8 cellular contexts compared by ENCODE assay signal in genomic region chrX:118346258-118347094, GRCh38. TPM values are rescaled to one million over a fixed set of nuclear protein-coding genes. Genes with fewer than 3 reads are reported as not detected.
DNase-seq lines count a peak whose midpoint lies in the region; TF ChIP-seq lines count a peak whose summit lies in the region.

No MANE protein-coding gene starts in this region.

- no peak overlapping the region for H4K8ac ChIP-seq in mesenchymal stem cell (ENCODE audit: low read length)

- H3K14ac ChIP-seq in mesenchymal stem cell (ENCODE audit: low read length in 2 of 2), result peak overlapping the region in 1 of 2 experiments; percentile 1

- H3K4me3 ChIP-seq in GM12865 (ENCODE audit: low read depth, low read length) (peak overlapping the region; percentile 90), HFF-Myc (replicated peaks; ENCODE audit: low read depth, low read length) (peak overlapping the region; percentile 76), mesenchymal stem cell (ENCODE audit: insufficient read depth in 1 of 2, low read depth in 1 of 2, low read length in 2 of 2) (peak overlapping the region; percentile 72 to 84)

- H3K4ac ChIP-seq in mesenchymal stem cell (ENCODE audit: low read depth in 1 of 2, low read length in 2 of 2), result no peak overlapping the region

- WGBS in mesenchymal stem cell, result 2% methylated on average over 17 of the region's 51 CpGs

- H3K27ac ChIP-seq in mesenchymal stem cell (ENCODE audit: low read length, poor library complexity, severe bottlenecking), result peak overlapping the region; percentile 97

- DNase-seq in GM12865 (ENCODE audit: low read depth), result peak; percentile 50
- DNase-seq in HFF-Myc (ENCODE audit: extremely low read depth, low read depth), result no peak
- DNase-seq in NCI-H1105 (lab: John Stamatoyannopoulos, UW), result peak; percentile 41
- DNase-seq in activated CD4-positive, alpha-beta T cell treated with anti-CD3 and anti-CD28 coated beads, Interleukin-2, amount 50 U/mL, for 1 hour, result peak; percentile 49
- peak; percentile 48 for DNase-seq in dermis blood vessel endothelial cell
- peak; percentile 63 for DNase-seq in mesenchymal stem cell
- DNase-seq in stimulated activated CD8-positive, alpha-beta memory T cell treated with anti-CD3 and anti-CD28 coated beads, Interleukin-2, amount 100 ng/mL, for 48 hours (ENCODE audit: low read depth in 2 of 2), result peak; percentile 10 to 31
- no peak for DNase-seq in islet precursor cell

- H3K9ac ChIP-seq in mesenchymal stem cell (ENCODE audit: low read length), result peak overlapping the region; percentile 90

- no peak overlapping the region for H2BK12ac ChIP-seq in mesenchymal stem cell (ENCODE audit: low read length in 2 of 2)

- peak overlapping the region; percentile 39 for H4K91ac ChIP-seq in mesenchymal stem cell (ENCODE audit: low read length)

- no peak overlapping the region for H2AK5ac ChIP-seq in mesenchymal stem cell (ENCODE audit: low read length, severe bottlenecking)

- no peaks in the 10 kb centered on the region for H3K4me1 ChIP-seq in mesenchymal stem cell (ENCODE audit: control insufficient read depth, insufficient read depth, low read depth, low read length)

- peak overlapping the region in 1 of 2 experiments; percentile 59 for H3K23ac ChIP-seq in mesenchymal stem cell (ENCODE audit: low read length in 2 of 2)

- peak overlapping the region; percentile 52 for H2BK15ac ChIP-seq in mesenchymal stem cell (ENCODE audit: low read depth, poor library complexity, severe bottlenecking)

- no peaks in the 10 kb centered on the region for H3K9me3 ChIP-seq in mesenchymal stem cell (ENCODE audit: control insufficient read depth, low read length)

- TF ChIP-seq CTCF in GM12865 (IDR thresholded peaks at IDR 0.05; ENCODE audit: insufficient read depth, low read depth, low read length, missing control alignments) (no peak), HFF-Myc (IDR thresholded peaks at IDR 0.05; ENCODE audit: low read depth, low read length, missing control alignments) (no peak)

- peak overlapping the region; percentile 34 for H2BK120ac ChIP-seq in mesenchymal stem cell (ENCODE audit: low read depth, low read length)

- no peaks in the 10 kb centered on the region for H3K79me1 ChIP-seq in mesenchymal stem cell (replicated peaks; ENCODE audit: low read length, poor library complexity, severe bottlenecking)

- H2BK5ac ChIP-seq in mesenchymal stem cell (ENCODE audit: low read depth, low read length, poor library complexity, severe bottlenecking), result peak overlapping the region; percentile 66

- no peaks in the 10 kb centered on the region for H3K27me3 ChIP-seq in mesenchymal stem cell (ENCODE audit: control insufficient read depth in 1 of 2, insufficient read depth in 1 of 2, low read length in 2 of 2)

- H3K18ac ChIP-seq in mesenchymal stem cell (ENCODE audit: low read depth in 1 of 2, low read length in 2 of 2), result peak overlapping the region; percentile 31 to 75

- H3K4me2 ChIP-seq in mesenchymal stem cell (ENCODE audit: low read length, poor library complexity, severe bottlenecking), result peak overlapping the region; percentile 65

- peak overlapping the region; percentile 39 for H2AFZ ChIP-seq in mesenchymal stem cell (ENCODE audit: low read depth, low read length)

- no peaks in the 10 kb centered on the region for H3K36me3 ChIP-seq in mesenchymal stem cell (ENCODE audit: control insufficient read depth in 1 of 2, insufficient read depth in 2 of 2, low read depth in 1 of 2, low read length in 2 of 2)

RNA-seq across cellular contexts. Expression of gene WDR44, which starts 0.6 kb away (rescaled TPM):
- total RNA-seq in dermis blood vessel endothelial cell, result 11.7 and 17.4 TPM in 2 replicates
- polyA plus RNA-seq in mesenchymal stem cell (2013, experiment 1 of 2), result 9.9 TPM
- polyA plus RNA-seq in mesenchymal stem cell (2013, experiment 2 of 2), result 9.4 TPM

Comparison
In these comparisons a context has a peak if more than half of its experiments do, and no peak if none do; other contexts are left out.
1. DNase-seq: peak in GM12865 (single experiment), NCI-H1105 (single experiment), activated CD4-positive, alpha-beta T cell treated with anti-CD3 and anti-CD28 coated beads, Interleukin-2, amount 50 U/mL, for 1 hour (single experiment), dermis blood vessel endothelial cell (single experiment), mesenchymal stem cell (single experiment) and stimulated activated CD8-positive, alpha-beta memory T cell treated with anti-CD3 and anti-CD28 coated beads, Interleukin-2, amount 100 ng/mL, for 48 hours (2 of 2); none in HFF-Myc (single experiment) and islet precursor cell (single experiment).
2. Peak in every context shown above with its lines, with median percentiles within 50 percentile points of each other: H3K4me3 ChIP-seq.